ENCODE assay signal across 8 cellular contexts in the genomic region with DNA sequence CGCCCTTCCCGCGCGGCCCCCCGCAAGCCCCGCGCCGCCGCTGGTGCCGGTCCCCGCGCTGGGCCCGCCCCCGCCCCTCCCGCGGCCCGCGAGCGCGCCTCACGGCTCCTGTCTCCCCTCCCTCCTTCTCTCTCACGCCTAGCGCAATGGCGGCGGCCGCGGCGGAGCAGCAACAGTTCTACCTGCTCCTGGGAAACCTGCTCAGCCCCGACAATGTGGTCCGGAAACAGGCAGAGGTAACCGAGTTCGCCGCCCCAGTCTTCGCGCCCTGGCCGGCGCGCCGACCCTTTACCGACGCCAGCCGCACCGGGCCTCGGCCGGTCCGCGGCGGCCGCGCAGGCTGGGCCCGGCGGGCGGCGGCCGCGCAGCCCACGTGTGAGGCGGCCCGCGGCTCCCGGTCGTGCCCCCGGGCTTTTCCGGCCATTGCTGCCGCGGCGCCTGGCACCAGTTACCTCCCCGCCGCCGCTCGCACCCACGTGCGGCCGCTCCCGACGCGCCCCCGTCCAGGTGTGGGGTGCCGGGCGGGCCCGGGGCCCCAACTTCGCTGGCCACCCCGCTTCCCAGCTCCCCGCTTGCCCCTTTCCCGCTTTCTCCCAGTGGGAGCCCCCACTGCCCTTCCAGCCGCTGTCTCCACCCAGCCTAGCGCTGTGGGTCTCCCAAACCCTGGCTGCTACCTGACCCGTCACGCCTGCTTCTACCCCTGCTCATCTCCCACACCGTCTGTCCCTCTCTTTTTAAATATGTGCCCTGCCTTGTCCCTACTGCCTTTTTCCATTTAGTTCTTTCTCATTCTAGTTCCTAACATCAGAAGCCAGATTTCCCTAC. TPM values are rescaled to one million over a fixed set of nuclear protein-coding genes. Genes with fewer than 3 reads are reported as not detected.
DNase-seq lines count a peak whose midpoint lies in the region; ATAC-seq and TF ChIP-seq lines count a peak whose summit lies in the region.

No MANE protein-coding gene starts in this region.

- TF ChIP-seq CTCF in GM13977 (IDR thresholded peaks at IDR 0.05; ENCODE audit: extremely low read depth, insufficient read depth, missing control alignments) = no peak

- WGBS in adipose tissue, 3 donors = 0 to 1% (median 0%) methylated on average over 32 to 90 of the region's 90 CpGs

- DNase-seq in AG08395 (ENCODE audit: low spot score) (peak; percentile 35), GM13977 (ENCODE audit: low spot score) (peak; percentile 67), NCI-H748 treated with DMSO at 0.1 percent for 48 hours (lab: John Stamatoyannopoulos, UW) (peak; percentile 30), iPS DF 19.7 (ENCODE audit: low read depth, low spot score) (peak; percentile 7), sciatic nerve (ENCODE audit: low spot score) (peak; percentile 93)
- no peak for DNase-seq in NK-92 treated with Interleukin-12 subunit alpha and Interleukin-12 subunit beta, amount 100 ng/mL, for 24 hours (lab: John Stamatoyannopoulos, UW)

- intact Hi-C loops in sciatic nerve (cut with DNase I) = no loop called here

- peak overlapping the region; percentile 84 for H3K27ac ChIP-seq in adipose tissue (ENCODE audit: low read depth, low read length)

- in situ Hi-C loops in GM13977 (cut with MboI; ENCODE audit: low pct_unique_long_range_greater_than_20kb, low sequenced_read_pairs, unreplicated experiment) = no loop called here

- ATAC-seq in HG02763 (IDR thresholded peaks at IDR 0.05; ENCODE audit: unreplicated experiment) = peak; percentile 31
- no peak for ATAC-seq in sciatic nerve

RNA-seq across cellular contexts. Expression of a gene that starts 23.3 kb away (rescaled TPM):
- polyA plus RNA-seq in adipose tissue = 10 to 100 TPM; 49.4 to 59.2 (median 51.0) TPM
- 115 TPM for total RNA-seq in sciatic nerve
